1 cellular context compared by ENCODE assay signal in genomic region chr11:74162688-74163467, GRCh38.
TF ChIP-seq lines count a peak whose summit lies in the region.

No MANE protein-coding gene starts in this region.

TF ChIP-seq in IMR-90, 13 proteins besides CTCF, POLR2A, EP300 and RAD21 (continued from another document):
- TF ChIP-seq ELK1 (IDR thresholded peaks at IDR 0.05; ENCODE audit: borderline replicate concordance, low read depth, low read length), result no peak
- TF ChIP-seq CHD1 (IDR thresholded peaks at IDR 0.05; ENCODE audit: low read depth, low read length), result no peak
- no peak for TF ChIP-seq FOS (IDR thresholded peaks at IDR 0.05; ENCODE audit: low read depth, low read length)
- TF ChIP-seq RCOR1 (IDR thresholded peaks at IDR 0.05; ENCODE audit: insufficient replicate concordance, low read length), result no peak
- TF ChIP-seq NFE2L2 (IDR thresholded peaks at IDR 0.05; ENCODE audit: low read depth, low read length), result no peak
- no peak for TF ChIP-seq SMC3 (IDR thresholded peaks at IDR 0.05; ENCODE audit: low read depth, low read length)
- no peak for TF ChIP-seq MXI1 (IDR thresholded peaks at IDR 0.05; ENCODE audit: borderline replicate concordance, low read depth, low read length)
- TF ChIP-seq RFX5 (IDR thresholded peaks at IDR 0.05; ENCODE audit: low read depth, low read length), result no peak
- no peak for TF ChIP-seq CEBPB (IDR thresholded peaks at IDR 0.05; ENCODE audit: low read depth, low read length)
